10 cellular contexts compared by ENCODE assay signal in the genomic region with DNA sequence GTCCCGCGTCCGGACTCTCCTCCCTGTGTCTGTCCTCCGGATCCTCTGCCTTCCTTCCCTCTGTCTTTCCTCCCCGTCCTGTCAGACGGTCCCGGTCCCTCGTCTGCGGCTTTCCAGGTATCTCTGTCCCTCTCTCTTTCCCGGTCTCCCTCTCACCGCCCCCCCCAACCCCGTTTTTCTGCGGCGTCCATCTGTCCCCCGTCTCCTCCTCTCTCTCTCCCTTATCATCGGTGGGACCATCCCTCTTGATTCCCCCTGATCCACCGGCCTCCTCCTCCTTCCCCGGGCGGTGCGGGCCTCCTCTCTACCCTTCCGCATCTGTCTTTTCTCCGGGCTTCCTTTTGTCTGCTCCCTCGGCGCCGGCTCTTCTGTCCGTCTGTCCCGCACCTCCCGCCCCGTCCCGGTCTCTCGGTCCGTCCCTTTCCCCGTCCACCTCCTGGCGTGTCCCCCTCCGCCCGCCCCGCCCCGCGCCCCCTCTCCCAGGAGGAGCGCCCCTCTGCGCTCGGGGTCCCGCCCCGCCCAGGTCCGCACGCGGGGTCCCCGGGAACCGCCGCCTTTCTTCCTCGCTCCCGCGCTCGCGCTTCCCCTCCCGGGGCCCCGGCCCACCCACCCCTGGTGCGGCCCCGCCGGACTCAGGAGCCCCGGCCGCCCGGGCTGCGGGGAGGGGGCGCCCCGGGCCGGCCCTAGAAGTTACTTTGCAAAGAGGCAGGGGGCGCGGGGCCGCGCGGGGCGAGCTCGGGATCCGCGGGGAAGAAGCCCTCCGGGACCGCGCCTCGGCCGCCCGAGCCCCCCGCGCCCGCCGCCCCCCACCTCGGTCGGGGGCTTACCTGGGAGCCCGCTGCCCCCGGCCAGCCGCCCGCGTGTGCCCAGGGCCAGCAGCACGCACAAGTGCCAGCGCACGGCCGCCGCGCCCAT. TPM values are rescaled to one million over a fixed set of nuclear protein-coding genes. Genes with fewer than 3 reads are reported as not detected.
DNase-seq lines count a peak whose midpoint lies in the region; ATAC-seq and TF ChIP-seq lines count a peak whose summit lies in the region.
"Had no signal": no experiment of that assay in that cellular context is flagged by ENCODE, and none has a peak within 500 bp of the region (broad histone marks: within the 10 kb centered on the region; RNA-seq: fewer than 3 reads in every experiment).

No MANE protein-coding gene starts in this region.

- DNase-seq in SK-N-SH: peak; percentile 49
- DNase-seq in WERI-Rb-1: no peak
- no peak for DNase-seq in lower lobe of right lung
- DNase-seq in testis: no peak
- no peak for DNase-seq in HPDE6-E6E7 (ENCODE audit: extremely low spot score)
- no peak for DNase-seq in DMS79 (lab: John Stamatoyannopoulos, UW)
- DNase-seq in left lobe of liver (ENCODE audit: low spot score): no peak
- DNase-seq: NCI-H1417 treated with DMSO at 0.1 percent for 48 hours had no signal

- no peaks in the 10 kb centered on the region for H3K79me2 ChIP-seq in SK-N-SH (ENCODE audit: insufficient read depth)

- intact Hi-C loops in lower lobe of right lung (cut with DNase I): loop anchor here (10.0 kb wide), 1 partner anchor 68 kb away; no protein-coding TSS in a partner anchor
- intact Hi-C loops in testis (cut with DNase I; ENCODE audit: low total_unique reads): no loop called here

- no peak for TF ChIP-seq EP300 in SK-N-SH (IDR thresholded peaks at IDR 0.05; ENCODE audit: borderline replicate concordance in 1 of 2, low read depth in 1 of 2, low read length in 1 of 2)

- H3K4me2 ChIP-seq in SK-N-SH: no peak overlapping the region

- TF ChIP-seq CTCF in SK-N-SH (IDR thresholded peaks at IDR 0.05) (no peak), WERI-Rb-1 (IDR thresholded peaks at IDR 0.05; ENCODE audit: low read depth, low read length) (no peak), lower lobe of right lung (IDR thresholded peaks at IDR 0.05) (no peak), testis (IDR thresholded peaks at IDR 0.05) (no peak)

- peak overlapping the region in 1 of 2 experiments; percentile 38; a peak in 2 of 4 replicates for H3K4me3 ChIP-seq in SK-N-SH (ENCODE audit: low read depth in 2 of 2, low read length in 1 of 2)
- H3K4me3 ChIP-seq in WERI-Rb-1 (ENCODE audit: low read depth, low read length): peak overlapping the region; percentile 29
- H3K4me3 ChIP-seq in lower lobe of right lung: peak overlapping the region; percentile 40
- H3K4me3 ChIP-seq in testis: peak overlapping the region; percentile 50 to 53

- no peaks in the 10 kb centered on the region for H4K20me1 ChIP-seq in SK-N-SH (ENCODE audit: insufficient read depth)

- no peaks in the 10 kb centered on the region for H3F3A ChIP-seq in SK-N-SH (replicated peaks; ENCODE audit: insufficient read depth)

- H3K27me3 ChIP-seq in SK-N-SH (ENCODE audit: insufficient read depth): no peaks in the 10 kb centered on the region
- peaks cover 3% of the 10 kb centered on the region for H3K27me3 ChIP-seq in WERI-Rb-1 (ENCODE audit: insufficient read depth, low read depth, severe bottlenecking)
- peaks cover 33% of the 10 kb centered on the region for H3K27me3 ChIP-seq in lower lobe of right lung (ENCODE audit: low read depth)
- H3K27me3 ChIP-seq in testis: no peaks in the 10 kb centered on the region

- H3K9me3 ChIP-seq in SK-N-SH: no peaks in the 10 kb centered on the region
- no peaks in the 10 kb centered on the region for H3K9me3 ChIP-seq in WERI-Rb-1 (ENCODE audit: severe bottlenecking)
- H3K9me3 ChIP-seq in lower lobe of right lung: no peaks in the 10 kb centered on the region
- H3K9me3 ChIP-seq in testis: no peaks in the 10 kb centered on the region

- H3K27ac ChIP-seq in SK-N-SH (ENCODE audit: low read depth in 2 of 2, low read length in 1 of 2): no peak overlapping the region; a peak in 1 of 4 replicates
- no peak overlapping the region for H3K27ac ChIP-seq in WERI-Rb-1
- no peak overlapping the region for H3K27ac ChIP-seq in lower lobe of right lung
- peak overlapping the region in 1 of 2 donors; percentile 25 for H3K27ac ChIP-seq in testis

- POLR2A ChIA-PET in SK-N-SH (lab: Yijun Ruan, JAX): no interaction called here

- no peak for TF ChIP-seq RAD21 in SK-N-SH (IDR thresholded peaks at IDR 0.05; ENCODE audit: low read length)

- no peak overlapping the region for H2AFZ ChIP-seq in SK-N-SH (ENCODE audit: low read depth)

- H3K36me3 ChIP-seq in SK-N-SH (replicated peaks in 1 of 2; ENCODE audit: control insufficient read depth in 1 of 2, insufficient read depth in 2 of 2, low read length in 1 of 2): no peaks in the 10 kb centered on the region
- H3K36me3 ChIP-seq in WERI-Rb-1: no peaks in the 10 kb centered on the region
- no peaks in the 10 kb centered on the region for H3K36me3 ChIP-seq in lower lobe of right lung
- H3K36me3 ChIP-seq in testis (ENCODE audit: low read depth, missing control alignments): no peaks in the 10 kb centered on the region

- H3K9ac ChIP-seq in SK-N-SH: no peak overlapping the region

- WGBS in SK-N-SH (ENCODE audit: low lambda C conversion rate): 6% methylated on average over 29 of the region's 99 CpGs
- WGBS in testis, 2 donors: 4 to 7% methylated on average over 30 to 42 of the region's 99 CpGs

- CTCF ChIA-PET in SK-N-SH (lab: Yijun Ruan, JAX): interaction anchor here (5.6 kb wide), 1 partner anchor 68 kb away, joined by 207 read pairs; no protein-coding TSS in a partner anchor

- ATAC-seq in SK-N-SH treated with all-trans-retinoic acid at 6 μM for 48 hours (no peak), lower lobe of right lung (no peak), left lobe of liver (no peak)

- H3K9me2 ChIP-seq in SK-N-SH: no peaks in the 10 kb centered on the region

- H3K4me1 ChIP-seq in SK-N-SH (ENCODE audit: control insufficient read depth in 1 of 2, insufficient read depth in 2 of 2, low read depth in 1 of 2, low read length in 1 of 2) (peaks cover 0 to 6% of the 10 kb centered on the region in 2 experiments; a peak in 1 of 4 replicates), lower lobe of right lung (peaks cover 17% of the 10 kb centered on the region), testis (peaks cover 10% of the 10 kb centered on the region)

- no peak for TF ChIP-seq POLR2A in testis (IDR thresholded peaks at IDR 0.05)

TF ChIP-seq in SK-N-SH, 30 proteins besides CTCF, POLR2A, EP300 and RAD21 (continues in another document):
- TF ChIP-seq PBX3 (IDR thresholded peaks at IDR 0.05) (no peak), NFIC (IDR thresholded peaks at IDR 0.05; ENCODE audit: borderline replicate concordance) (no peak), SMC3 (IDR thresholded peaks at IDR 0.05; ENCODE audit: low read depth, low read length) (no peak), TEAD4 (IDR thresholded peaks at IDR 0.05; ENCODE audit: borderline replicate concordance, insufficient read depth) (no peak)

TF ChIP-seq in SK-N-SH treated with all-trans-retinoic acid at 6 μM for 48 hours, 23 proteins besides CTCF, POLR2A, EP300 and RAD21:
- TF ChIP-seq, protein P1, sequence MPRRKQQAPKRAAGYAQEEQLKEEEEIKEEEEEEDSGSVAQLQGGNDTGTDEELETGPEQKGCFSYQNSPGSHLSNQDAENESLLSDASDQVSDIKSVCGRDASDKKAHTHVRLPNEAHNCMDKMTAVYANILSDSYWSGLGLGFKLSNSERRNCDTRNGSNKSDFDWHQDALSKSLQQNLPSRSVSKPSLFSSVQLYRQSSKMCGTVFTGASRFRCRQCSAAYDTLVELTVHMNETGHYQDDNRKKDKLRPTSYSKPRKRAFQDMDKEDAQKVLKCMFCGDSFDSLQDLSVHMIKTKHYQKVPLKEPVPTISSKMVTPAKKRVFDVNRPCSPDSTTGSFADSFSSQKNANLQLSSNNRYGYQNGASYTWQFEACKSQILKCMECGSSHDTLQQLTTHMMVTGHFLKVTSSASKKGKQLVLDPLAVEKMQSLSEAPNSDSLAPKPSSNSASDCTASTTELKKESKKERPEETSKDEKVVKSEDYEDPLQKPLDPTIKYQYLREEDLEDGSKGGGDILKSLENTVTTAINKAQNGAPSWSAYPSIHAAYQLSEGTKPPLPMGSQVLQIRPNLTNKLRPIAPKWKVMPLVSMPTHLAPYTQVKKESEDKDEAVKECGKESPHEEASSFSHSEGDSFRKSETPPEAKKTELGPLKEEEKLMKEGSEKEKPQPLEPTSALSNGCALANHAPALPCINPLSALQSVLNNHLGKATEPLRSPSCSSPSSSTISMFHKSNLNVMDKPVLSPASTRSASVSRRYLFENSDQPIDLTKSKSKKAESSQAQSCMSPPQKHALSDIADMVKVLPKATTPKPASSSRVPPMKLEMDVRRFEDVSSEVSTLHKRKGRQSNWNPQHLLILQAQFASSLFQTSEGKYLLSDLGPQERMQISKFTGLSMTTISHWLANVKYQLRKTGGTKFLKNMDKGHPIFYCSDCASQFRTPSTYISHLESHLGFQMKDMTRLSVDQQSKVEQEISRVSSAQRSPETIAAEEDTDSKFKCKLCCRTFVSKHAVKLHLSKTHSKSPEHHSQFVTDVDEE (CRISPR knock-in tag; IDR thresholded peaks at IDR 0.05): no peak
- TF ChIP-seq ARNTL (CRISPR knock-in tag; IDR thresholded peaks at IDR 0.05; ENCODE audit: borderline replicate concordance, low read depth): no peak
- TF ChIP-seq ZNF565 (CRISPR knock-in tag; conservative IDR thresholded peaks at IDR 0.05; ENCODE audit: low read depth): no peak

RNA-seq across cellular contexts. Expression of gene SCUBE1, which starts 0.6 kb away (rescaled TPM):
- polyA plus RNA-seq in SK-N-SH (2012; rRNA removed) (0.06 and 0.56 TPM in 2 replicates), testis (ENCODE audit: insufficient read depth, low read depth, low replicate concordance) (11.0 TPM)
- 0.15 and 0.22 TPM in 2 replicates for polyA plus RNA-seq in SK-N-SH (2012; cell fraction: cytosol; rRNA removed)
- 0.24 and 0.47 TPM in 2 replicates for polyA plus RNA-seq in SK-N-SH (2012; cell fraction: nucleus; rRNA removed)
- total RNA-seq in lower lobe of right lung (16.6 TPM), testis (10 to 100 TPM; 23.5 to 28.9 TPM), left lobe of liver (2.9 TPM)
- total RNA-seq: pulmonary artery endothelial cell had no signal
